In the genomic region with DNA sequence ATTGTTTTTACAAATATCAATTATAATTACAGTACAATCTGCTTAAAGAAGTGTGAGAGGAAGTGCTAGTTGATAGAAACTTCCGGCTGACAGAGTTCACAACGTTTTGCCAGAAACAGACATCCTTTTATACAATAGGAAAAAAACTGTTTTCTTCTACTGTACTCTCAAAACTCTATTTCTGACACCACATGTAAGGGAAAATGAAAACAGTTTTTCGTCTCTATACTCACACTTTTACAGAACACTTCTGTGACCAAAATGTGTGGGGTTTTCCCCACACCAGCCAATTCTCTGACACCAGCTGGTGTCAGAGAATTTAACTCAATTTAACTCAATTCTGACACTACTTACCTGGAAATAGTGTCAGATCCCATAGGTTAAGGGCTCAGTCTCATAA, we compare ENCODE assay signal across 9 cellular contexts. TPM values are rescaled to one million over a fixed set of nuclear protein-coding genes. Genes with fewer than 3 reads are reported as not detected.
A peak's percentile ranks its signal among the peaks of the same experiment; 100 is the strongest.
DNase-seq lines count a peak whose midpoint lies in the region; ATAC-seq and FAIRE-seq lines count a peak whose summit lies in the region.
"Had no signal": no experiment of that assay in that cellular context is flagged by ENCODE, and none has a peak within 500 bp of the region (broad histone marks: within the 10 kb centered on the region; RNA-seq: fewer than 3 reads in every experiment).

No MANE protein-coding gene starts in this region.

- WGBS in small intestine, 3 donors: 40 to 76% (median 66%) methylated on average over 3 of the region's 3 CpGs

- no peaks in the 10 kb centered on the region for H3K9me3 ChIP-seq in small intestine (ENCODE audit: control insufficient read depth, low read depth)

- H3K36me3 ChIP-seq in small intestine (ENCODE audit: control insufficient read depth in 2 of 2, insufficient read depth in 2 of 2, low read length in 2 of 2): no peaks in the 10 kb centered on the region

- H3K4me3 ChIP-seq in small intestine (ENCODE audit: low read depth in 1 of 2, low read length in 2 of 2): no peak overlapping the region
- H3K4me3 ChIP-seq: K562 had no signal

- FAIRE-seq in small intestine (lab: Jason Lieb, UNC): no peak
- FAIRE-seq: K562 had no signal

- peaks cover 0 to 7% of the 10 kb centered on the region in 2 donors for H3K4me1 ChIP-seq in small intestine (ENCODE audit: control insufficient read depth in 2 of 2, insufficient read depth in 1 of 2, low read depth in 1 of 2, low read length in 1 of 2)

- DNase-seq in T-helper 1 cell (peak in 3 of 5 donors; percentile 20 to 84 (median 25)), small intestine (peak; percentile 13), GM03348 (ENCODE audit: low spot score) (no peak), DMS 273 treated with DMSO at 0.1 percent for 48 hours (lab: John Stamatoyannopoulos, UW) (no peak), putamen (ENCODE audit: low spot score) (no peak)
- DNase-seq in effector CD8-positive, alpha-beta T cell (lab: John Stamatoyannopoulos, UW): no peak

- H3K27ac ChIP-seq in small intestine (ENCODE audit: low read depth in 1 of 2, low read length in 1 of 2): peak overlapping the region; percentile 44 to 77

- no peaks in the 10 kb centered on the region for H3K27me3 ChIP-seq in small intestine (ENCODE audit: control insufficient read depth in 2 of 2, insufficient read depth in 2 of 2, low read length in 2 of 2)

- peak; percentile 83 for ATAC-seq in GM19023 (IDR thresholded peaks at IDR 0.05; ENCODE audit: unreplicated experiment)
- peak; percentile 92 for ATAC-seq in HG02852 (IDR thresholded peaks at IDR 0.05; ENCODE audit: unreplicated experiment)
- ATAC-seq: K562 had no signal

RNA-seq across cellular contexts. Expression of a gene that starts 24.2 kb away (rescaled TPM):
- 10 to 100 TPM; 19.5 to 49.1 (median 21.2) TPM for polyA plus RNA-seq in small intestine

Comparison
In these comparisons a context has a peak if more than half of its experiments do, and no peak if none do; other contexts are left out.
1. DNase-seq: peak in T-helper 1 cell (3 of 5) and small intestine (single experiment); none in GM03348 (single experiment), DMS 273 treated with DMSO at 0.1 percent for 48 hours (single experiment), putamen (single experiment) and effector CD8-positive, alpha-beta T cell (single experiment).